Comparison of ENCODE assay signal across 18 cellular contexts in genomic region chr6:20589266-20589665, GRCh38. TPM values are rescaled to one million over a fixed set of nuclear protein-coding genes. Genes with fewer than 3 reads are reported as not detected.
A peak's percentile ranks its signal among the peaks of the same experiment; 100 is the strongest.
DNase-seq lines count a peak whose midpoint lies in the region; ATAC-seq, FAIRE-seq and TF ChIP-seq lines count a peak whose summit lies in the region.
"Had no signal": no experiment of that assay in that cellular context is flagged by ENCODE, and none has a peak within 500 bp of the region (broad histone marks: within the 10 kb centered on the region; RNA-seq: fewer than 3 reads in every experiment).

No MANE protein-coding gene starts in this region.

- H3K4me3 Mint-ChIP-seq in CD8-positive, alpha-beta T cell = no peak overlapping the region
- H3K4me3 Mint-ChIP-seq: nephron progenitor cell had no signal

- TF ChIP-seq CTCF in parathyroid adenoma (IDR thresholded peaks at IDR 0.05) = no peak
- no peak for TF ChIP-seq CTCF in transverse colon (IDR thresholded peaks at IDR 0.05)
- no peak for TF ChIP-seq CTCF in CD8-positive, alpha-beta T cell (IDR thresholded peaks at IDR 0.05)

- no peak for ATAC-seq in CD8-positive, alpha-beta T cell
- ATAC-seq: foreskin keratinocyte had no signal

- H3K9me3 Mint-ChIP-seq in CD8-positive, alpha-beta T cell = peaks cover 2% of the 10 kb centered on the region

- CTCF ChIA-PET in CD8-positive, alpha-beta T cell (lab: Charles Lee) = interaction anchor here (1.0 kb wide), 1 partner anchor 1000 kb away, joined by 3 read pairs; no protein-coding TSS in a partner anchor

- no peaks in the 10 kb centered on the region for H3K79me2 ChIP-seq in parathyroid adenoma

- in situ Hi-C loops in transverse colon (cut with MboI; ENCODE audit: low pct_ligation_motif_present in 1 of 4, low pct_unique_long_range_greater_than_20kb in 1 of 4, low sequenced_read_pairs in 3 of 4) = no loop called here

- peaks cover 62% of the 10 kb centered on the region for H3K36me3 Mint-ChIP-seq in CD8-positive, alpha-beta T cell

- no peak overlapping the region for H3K9ac ChIP-seq in parathyroid adenoma

- DNase-seq in NOMO-1 treated with DMSO at 0.1 percent for 48 hours (lab: John Stamatoyannopoulos, UW; ENCODE audit: unreplicated experiment) = peak; percentile 42
- DNase-seq in NOMO-1 treated with dmso at 0.1 percent for 144 hours (lab: John Stamatoyannopoulos, UW; ENCODE audit: unreplicated experiment) = no peak
- peak; percentile 33 for DNase-seq in NCI-H2196 treated with DMSO at 0.1 percent for 48 hours (lab: John Stamatoyannopoulos, UW; ENCODE audit: unreplicated experiment)
- no peak for DNase-seq in transverse colon
- no peak for DNase-seq in CD8-positive, alpha-beta T cell
- no peak for DNase-seq in GM19239 (ENCODE audit: insufficient read length, low spot score)
- DNase-seq: activated naive CD4-positive, alpha-beta T cell treated with Interleukin-2 at 50 U/mL for 16 hours; brain microvascular endothelial cell; COR-L47; foreskin keratinocyte; NCI-H2171 treated with DMSO at 0.1 percent for 48 hours; nephron progenitor cell; SJCRH30 had no signal

- no peak for TF ChIP-seq POLR2A in transverse colon (IDR thresholded peaks at IDR 0.05)

- 66 to 68% methylated on average over 4 to 5 of the region's 5 CpGs for WGBS in transverse colon (ENCODE audit: low coverage in 1 of 2), 2 donors

- H3K4me3 ChIP-seq in parathyroid adenoma (ENCODE audit: low read depth, low read length) (no peak overlapping the region), transverse colon (no peak overlapping the region)
- H3K4me3 ChIP-seq in CD8-positive, alpha-beta T cell (ENCODE audit: low read depth, low read length) = no peak overlapping the region
- H3K4me3 ChIP-seq: lung, SJCRH30, suprapubic skin had no signal

- no peak overlapping the region for H2AFZ ChIP-seq in parathyroid adenoma

- no peak overlapping the region for H3K27ac Mint-ChIP-seq in CD8-positive, alpha-beta T cell
- H3K27ac Mint-ChIP-seq: nephron progenitor cell had no signal

- H3K4me1 ChIP-seq in parathyroid adenoma (no peaks in the 10 kb centered on the region), transverse colon (peaks cover 0 to 4% (median 0%) of the 10 kb centered on the region in 4 donors)
- no peaks in the 10 kb centered on the region for H3K4me1 ChIP-seq in CD8-positive, alpha-beta T cell (ENCODE audit: insufficient read depth, low read length)
- H3K4me1 ChIP-seq: foreskin keratinocyte, SJCRH30, suprapubic skin had no signal

- FAIRE-seq in endometrium (lab: Jason Lieb, UNC) = peak; percentile 92
- no peak for FAIRE-seq in GM19239 (lab: Jason Lieb, UNC)
- FAIRE-seq: TTC549 had no signal

- no peak overlapping the region for H3K27ac ChIP-seq in parathyroid adenoma
- H3K27ac ChIP-seq in transverse colon = no peak overlapping the region
- no peak overlapping the region for H3K27ac ChIP-seq in CD8-positive, alpha-beta T cell (ENCODE audit: low read depth, low read length)
- H3K27ac ChIP-seq: brain microvascular endothelial cell, foreskin keratinocyte, SJCRH30, suprapubic skin had no signal

- intact Hi-C loops in transverse colon (cut with DNase I; ENCODE audit: low total_unique reads) = no loop called here
- intact Hi-C loops in CD8-positive, alpha-beta T cell (cut with DNase I, micrococcal nuclease) = no loop called here

- H3K27me3 ChIP-seq in parathyroid adenoma (ENCODE audit: control insufficient read depth, insufficient read depth, low read length) (no peaks in the 10 kb centered on the region), transverse colon (no peaks in the 10 kb centered on the region)
- no peaks in the 10 kb centered on the region for H3K27me3 ChIP-seq in CD8-positive, alpha-beta T cell (ENCODE audit: insufficient read depth, low read length)
- H3K27me3 ChIP-seq: brain microvascular endothelial cell, foreskin keratinocyte, SJCRH30, suprapubic skin had no signal

- no peak for TF ChIP-seq EP300 in transverse colon (IDR thresholded peaks at IDR 0.05; ENCODE audit: low read depth)

- H3K9me3 ChIP-seq in parathyroid adenoma (ENCODE audit: control insufficient read depth, low read length) = no peaks in the 10 kb centered on the region
- H3K9me3 ChIP-seq in transverse colon = no peaks in the 10 kb centered on the region
- no peaks in the 10 kb centered on the region for H3K9me3 ChIP-seq in CD8-positive, alpha-beta T cell (ENCODE audit: low read length)
- H3K9me3 ChIP-seq: SJCRH30, suprapubic skin had no signal

- H3K36me3 ChIP-seq in parathyroid adenoma (ENCODE audit: control insufficient read depth, insufficient read depth, low read length) = no peaks in the 10 kb centered on the region
- H3K36me3 ChIP-seq in transverse colon = no peaks in the 10 kb centered on the region
- H3K36me3 ChIP-seq in CD8-positive, alpha-beta T cell (ENCODE audit: insufficient read depth, low read length) = no peaks in the 10 kb centered on the region
- H3K36me3 ChIP-seq: brain microvascular endothelial cell, SJCRH30, suprapubic skin had no signal

- POLR2A ChIA-PET in CD8-positive, alpha-beta T cell (lab: Charles Lee) = no interaction called here

- peak overlapping the region; percentile 11 for H3K4me2 ChIP-seq in parathyroid adenoma (ENCODE audit: low read length)

- peaks cover 21% of the 10 kb centered on the region for H3K4me1 Mint-ChIP-seq in CD8-positive, alpha-beta T cell (ENCODE audit: low read depth)
- H3K4me1 Mint-ChIP-seq: nephron progenitor cell had no signal

- no peaks in the 10 kb centered on the region for H3K27me3 Mint-ChIP-seq in CD8-positive, alpha-beta T cell (ENCODE audit: low read depth)

RNA-seq across cellular contexts. Expression of gene CDKAL1, which starts 55.0 kb away (rescaled TPM):
- 10 to 100 TPM in 3 of 4 donors, 1 to 10 TPM in 1; 4.8 to 21.7 (median 12.5) TPM for total RNA-seq in transverse colon
- 10 to 100 TPM; 21.2 to 22.4 TPM for total RNA-seq in CD8-positive, alpha-beta T cell

Comparison
In these comparisons a context has a peak if more than half of its experiments do, and no peak if none do; other contexts are left out.
1. DNase-seq: peak in NOMO-1 treated with DMSO at 0.1 percent for 48 hours (single experiment) and NCI-H2196 treated with DMSO at 0.1 percent for 48 hours (single experiment); none in NOMO-1 treated with dmso at 0.1 percent for 144 hours (single experiment), transverse colon (single experiment), CD8-positive, alpha-beta T cell (0 of 7) and GM19239 (single experiment).